In genomic region chr14:64947710-64948611, GRCh38 we compare ENCODE assay signal across 1 cellular context.
A peak's percentile ranks its signal among the peaks of the same experiment; 100 is the strongest.
TF ChIP-seq lines count a peak whose summit lies in the region.

No MANE protein-coding gene starts in this region.

TF ChIP-seq in HepG2, 621 proteins besides CTCF, POLR2A, EP300 and RAD21 (continued from another document and continues in another):
- TF ChIP-seq ZNF20 (CRISPR knock-in tag; IDR thresholded peaks at IDR 0.05), result no peak
- TF ChIP-seq FIP1L1 (IDR thresholded peaks at IDR 0.05; ENCODE audit: borderline replicate concordance, insufficient read depth, low read depth, low read length), result no peak
- TF ChIP-seq CREB1 (IDR thresholded peaks at IDR 0.05), result no peak
- TF ChIP-seq CREB1 (CRISPR knock-in tag; IDR thresholded peaks at IDR 0.05), result no peak
- no peak for TF ChIP-seq JUN (CRISPR knock-in tag; IDR thresholded peaks at IDR 0.05)
- no peak for TF ChIP-seq ZNF253 (CRISPR knock-in tag; IDR thresholded peaks at IDR 0.05; ENCODE audit: borderline replicate concordance)
- TF ChIP-seq ZNF558 (CRISPR knock-in tag; IDR thresholded peaks at IDR 0.05; ENCODE audit: borderline replicate concordance), result no peak
- no peak for TF ChIP-seq ZBTB40 (IDR thresholded peaks at IDR 0.05)
- no peak for TF ChIP-seq ZBTB40 (CRISPR knock-in tag; IDR thresholded peaks at IDR 0.05)
- TF ChIP-seq RXRA (CRISPR knock-in tag; IDR thresholded peaks at IDR 0.05), result peak; percentile 56; the same call in 1 of the 2 replicates
- TF ChIP-seq HNF1A (IDR thresholded peaks at IDR 0.05; ENCODE audit: low read depth), result no peak; the same call in 1 of the 2 replicates
- TF ChIP-seq HNF1A (CRISPR knock-in tag; IDR thresholded peaks at IDR 0.05; ENCODE audit: borderline replicate concordance), result 0 out of 2 replicates have a peak, but pooled peaks have one; percentile 3
- no peak for TF ChIP-seq ZNF3 (CRISPR knock-in tag; IDR thresholded peaks at IDR 0.05)
- TF ChIP-seq KLF13 (CRISPR knock-in tag; IDR thresholded peaks at IDR 0.05), result no peak
- TF ChIP-seq ZBTB4 (CRISPR knock-in tag; IDR thresholded peaks at IDR 0.05; ENCODE audit: borderline replicate concordance), result no peak
- no peak for TF ChIP-seq ZFP37 (CRISPR knock-in tag; IDR thresholded peaks at IDR 0.05; ENCODE audit: borderline replicate concordance)
- TF ChIP-seq TP53 (CRISPR knock-in tag; conservative IDR thresholded peaks at IDR 0.05), result no peak
- no peak for TF ChIP-seq IRF2 (CRISPR knock-in tag; IDR thresholded peaks at IDR 0.05)
- no peak for TF ChIP-seq ZNF44 (CRISPR knock-in tag; IDR thresholded peaks at IDR 0.05)
- TF ChIP-seq ARHGAP35 (CRISPR knock-in tag; IDR thresholded peaks at IDR 0.05; ENCODE audit: borderline replicate concordance), result no peak
- 0 out of 2 replicates have a peak, but pooled peaks have one; percentile 22 for TF ChIP-seq KDM2A (CRISPR knock-in tag; IDR thresholded peaks at IDR 0.05; ENCODE audit: borderline replicate concordance, low read depth)
- TF ChIP-seq MLX (CRISPR knock-in tag; IDR thresholded peaks at IDR 0.05), result no peak
- no peak for TF ChIP-seq PBX3 (CRISPR knock-in tag; IDR thresholded peaks at IDR 0.05; ENCODE audit: borderline replicate concordance)
- no peak for TF ChIP-seq SMAD1 (CRISPR knock-in tag; IDR thresholded peaks at IDR 0.05; ENCODE audit: borderline replicate concordance, low read depth)
- TF ChIP-seq ZNF235 (CRISPR knock-in tag; IDR thresholded peaks at IDR 0.05; ENCODE audit: borderline replicate concordance), result 0 out of 2 replicates have a peak, but pooled peaks have one; percentile 7
- 0 out of 2 replicates have a peak, but pooled peaks have one; percentile 1 for TF ChIP-seq ZBTB3 (CRISPR knock-in tag; IDR thresholded peaks at IDR 0.05; ENCODE audit: borderline replicate concordance, low read depth)
- no peak for TF ChIP-seq MXD1 (CRISPR knock-in tag; IDR thresholded peaks at IDR 0.05)
- no peak for TF ChIP-seq PLRG1 (conservative IDR thresholded peaks at IDR 0.05)
- no peak for TF ChIP-seq ASH2L (IDR thresholded peaks at IDR 0.05; ENCODE audit: insufficient read length, low read depth, low read length)
- TF ChIP-seq ZNF841 (CRISPR knock-in tag; IDR thresholded peaks at IDR 0.05; ENCODE audit: borderline replicate concordance), result no peak
- no peak for TF ChIP-seq HMG20A (CRISPR knock-in tag; IDR thresholded peaks at IDR 0.05; ENCODE audit: borderline replicate concordance)
- peak; percentile 62; the same call in 1 of the 2 replicates for TF ChIP-seq ZFY (CRISPR knock-in tag; IDR thresholded peaks at IDR 0.05)
- TF ChIP-seq GATAD1 (CRISPR knock-in tag; IDR thresholded peaks at IDR 0.05), result no peak
- peak; percentile 17 for TF ChIP-seq ARID4A (CRISPR knock-in tag; IDR thresholded peaks at IDR 0.05; ENCODE audit: borderline replicate concordance)
